In genomic region chr17:70776446-70776845, GRCh38 we compare ENCODE assay signal across 2 cellular contexts.
TF ChIP-seq lines count a peak whose summit lies in the region.

No MANE protein-coding gene starts in this region.

TF ChIP-seq in SK-N-SH, 30 proteins besides CTCF, POLR2A, EP300 and RAD21 (continued from another document):
- TF ChIP-seq NFIC (IDR thresholded peaks at IDR 0.05; ENCODE audit: borderline replicate concordance) (no peak), FOXJ3 (CRISPR knock-in tag; IDR thresholded peaks at IDR 0.05) (no peak), EZH2phosphoT487 (IDR thresholded peaks at IDR 0.05; ENCODE audit: borderline replicate concordance, low read depth) (no peak), RXRA (IDR thresholded peaks at IDR 0.05; ENCODE audit: borderline replicate concordance, low read depth) (no peak), NRF1 (IDR thresholded peaks at IDR 0.05; ENCODE audit: low read depth, low read length) (no peak), RFX5 (IDR thresholded peaks at IDR 0.05; ENCODE audit: low read length) (no peak), MAX (IDR thresholded peaks at IDR 0.05; ENCODE audit: low read depth) (no peak), CHD2 (IDR thresholded peaks at IDR 0.05; ENCODE audit: low read length, partially characterized antibody) (no peak), TEAD4 (IDR thresholded peaks at IDR 0.05; ENCODE audit: borderline replicate concordance, insufficient read depth) (no peak)
- TF ChIP-seq, protein P1, sequence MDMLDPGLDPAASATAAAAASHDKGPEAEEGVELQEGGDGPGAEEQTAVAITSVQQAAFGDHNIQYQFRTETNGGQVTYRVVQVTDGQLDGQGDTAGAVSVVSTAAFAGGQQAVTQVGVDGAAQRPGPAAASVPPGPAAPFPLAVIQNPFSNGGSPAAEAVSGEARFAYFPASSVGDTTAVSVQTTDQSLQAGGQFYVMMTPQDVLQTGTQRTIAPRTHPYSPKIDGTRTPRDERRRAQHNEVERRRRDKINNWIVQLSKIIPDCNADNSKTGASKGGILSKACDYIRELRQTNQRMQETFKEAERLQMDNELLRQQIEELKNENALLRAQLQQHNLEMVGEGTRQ (IDR thresholded peaks at IDR 0.05; ENCODE audit: borderline replicate concordance, low read depth, low read length): no peak
- TF ChIP-seq, protein P2, sequence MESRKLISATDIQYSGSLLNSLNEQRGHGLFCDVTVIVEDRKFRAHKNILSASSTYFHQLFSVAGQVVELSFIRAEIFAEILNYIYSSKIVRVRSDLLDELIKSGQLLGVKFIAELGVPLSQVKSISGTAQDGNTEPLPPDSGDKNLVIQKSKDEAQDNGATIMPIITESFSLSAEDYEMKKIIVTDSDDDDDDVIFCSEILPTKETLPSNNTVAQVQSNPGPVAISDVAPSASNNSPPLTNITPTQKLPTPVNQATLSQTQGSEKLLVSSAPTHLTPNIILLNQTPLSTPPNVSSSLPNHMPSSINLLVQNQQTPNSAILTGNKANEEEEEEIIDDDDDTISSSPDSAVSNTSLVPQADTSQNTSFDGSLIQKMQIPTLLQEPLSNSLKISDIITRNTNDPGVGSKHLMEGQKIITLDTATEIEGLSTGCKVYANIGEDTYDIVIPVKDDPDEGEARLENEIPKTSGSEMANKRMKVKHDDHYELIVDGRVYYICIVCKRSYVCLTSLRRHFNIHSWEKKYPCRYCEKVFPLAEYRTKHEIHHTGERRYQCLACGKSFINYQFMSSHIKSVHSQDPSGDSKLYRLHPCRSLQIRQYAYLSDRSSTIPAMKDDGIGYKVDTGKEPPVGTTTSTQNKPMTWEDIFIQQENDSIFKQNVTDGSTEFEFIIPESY (IDR thresholded peaks at IDR 0.05; ENCODE audit: borderline replicate concordance, low read depth): no peak

TF ChIP-seq in SK-N-SH treated with all-trans-retinoic acid at 6 μM for 48 hours, 23 proteins besides CTCF, POLR2A, EP300 and RAD21 (continued from another document):
- TF ChIP-seq TSHZ2 (CRISPR knock-in tag; IDR thresholded peaks at IDR 0.05): no peak
- TF ChIP-seq, protein P3, sequence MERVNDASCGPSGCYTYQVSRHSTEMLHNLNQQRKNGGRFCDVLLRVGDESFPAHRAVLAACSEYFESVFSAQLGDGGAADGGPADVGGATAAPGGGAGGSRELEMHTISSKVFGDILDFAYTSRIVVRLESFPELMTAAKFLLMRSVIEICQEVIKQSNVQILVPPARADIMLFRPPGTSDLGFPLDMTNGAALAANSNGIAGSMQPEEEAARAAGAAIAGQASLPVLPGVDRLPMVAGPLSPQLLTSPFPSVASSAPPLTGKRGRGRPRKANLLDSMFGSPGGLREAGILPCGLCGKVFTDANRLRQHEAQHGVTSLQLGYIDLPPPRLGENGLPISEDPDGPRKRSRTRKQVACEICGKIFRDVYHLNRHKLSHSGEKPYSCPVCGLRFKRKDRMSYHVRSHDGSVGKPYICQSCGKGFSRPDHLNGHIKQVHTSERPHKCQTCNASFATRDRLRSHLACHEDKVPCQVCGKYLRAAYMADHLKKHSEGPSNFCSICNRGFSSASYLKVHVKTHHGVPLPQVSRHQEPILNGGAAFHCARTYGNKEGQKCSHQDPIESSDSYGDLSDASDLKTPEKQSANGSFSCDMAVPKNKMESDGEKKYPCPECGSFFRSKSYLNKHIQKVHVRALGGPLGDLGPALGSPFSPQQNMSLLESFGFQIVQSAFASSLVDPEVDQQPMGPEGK (CRISPR knock-in tag; IDR thresholded peaks at IDR 0.05; ENCODE audit: borderline replicate concordance): no peak
- TF ChIP-seq ESRRG (CRISPR knock-in tag; IDR thresholded peaks at IDR 0.05): no peak
- TF ChIP-seq ARNTL (CRISPR knock-in tag; IDR thresholded peaks at IDR 0.05; ENCODE audit: borderline replicate concordance, low read depth): no peak
